In the genomic region with DNA sequence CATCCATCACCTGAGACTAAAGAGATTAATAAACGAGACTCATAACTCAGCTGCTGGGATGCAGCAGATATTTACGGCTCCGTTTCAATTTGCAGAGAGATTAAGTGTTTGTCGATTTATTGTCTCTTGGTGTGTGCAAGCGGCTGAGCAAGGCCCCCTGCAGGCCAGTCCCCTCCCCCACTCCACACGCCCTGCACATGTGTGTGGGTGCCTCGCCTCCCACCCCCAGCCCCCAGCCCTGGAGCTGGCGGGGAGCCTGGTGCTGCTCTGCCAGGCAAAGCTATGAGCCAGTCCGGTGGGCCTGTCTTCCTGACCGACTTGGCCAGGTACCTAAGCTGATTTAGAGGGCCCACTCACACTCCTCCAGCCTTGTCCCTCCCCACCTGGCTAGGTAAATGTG, we compare ENCODE assay signal across 21 cellular contexts.
DNase-seq lines count a peak whose midpoint lies in the region; ATAC-seq and TF ChIP-seq lines count a peak whose summit lies in the region.
"Had no signal": no experiment of that assay in that cellular context is flagged by ENCODE, and none has a peak within 500 bp of the region (broad histone marks: within the 10 kb centered on the region; RNA-seq: fewer than 3 reads in every experiment).

No MANE protein-coding gene starts in this region.

- BruUV-seq in PC-3 (replicated peaks; lab: Mats Ljungman, UMichigan): no TSS peak
- no TSS peak for BruUV-seq in MCF 10A (replicated peaks; lab: Mats Ljungman, UMichigan)

- H3K4me3 Mint-ChIP-seq in nephron: peak overlapping the region; percentile 3 to 76 (median 56)
- no peak overlapping the region for H3K4me3 Mint-ChIP-seq in MCF 10A (ENCODE audit: unreplicated experiment)
- H3K4me3 Mint-ChIP-seq: IgD-negative memory B cell had no signal

- H3K36me3 ChIP-seq in BE2C: peaks cover 7% of the 10 kb centered on the region; the same call in 1 of the 2 replicates
- H3K36me3 ChIP-seq in HEK293 (ENCODE audit: control insufficient read depth in 2 of 2, insufficient read depth in 1 of 2, low read length in 2 of 2): no peaks in the 10 kb centered on the region
- no peaks in the 10 kb centered on the region for H3K36me3 ChIP-seq in PC-3 (ENCODE audit: low read depth, low read length)

- POLR2A ChIA-PET in HEK293 (lab: Yijun Ruan, JAX) (no interaction called here), PC-3 (lab: Charles Lee; ENCODE audit: unreplicated experiment) (interaction anchor here (0.6 kb wide), 1 partner anchor 65 kb away, joined by 6 read pairs; no protein-coding TSS in a partner anchor), MCF 10A (lab: Yijun Ruan, JAX) (no interaction called here)

- no peak overlapping the region for H3K4me3 ChIP-seq in BE2C (ENCODE audit: low read depth, low read length)
- no peak overlapping the region for H3K4me3 ChIP-seq in HEK293 (ENCODE audit: low read depth, low read length)
- H3K4me3 ChIP-seq in PC-3 (ENCODE audit: low read length): no peak overlapping the region

- TF ChIP-seq CTCF in BE2C (IDR thresholded peaks at IDR 0.05; ENCODE audit: low read depth, low read length) (0 out of 2 replicates have a peak, but pooled peaks have one; percentile 3), HEK293 (tag by site-specific recombination; IDR thresholded peaks at IDR 0.05) (no peak), nephron (IDR thresholded peaks at IDR 0.05; ENCODE audit: unreplicated experiment in 3 of 3) (no peak), PC-3 (conservative IDR thresholded peaks at IDR 0.05; ENCODE audit: low read depth, low read length) (no peak), MCF 10A (IDR thresholded peaks at IDR 0.05; ENCODE audit: unreplicated experiment) (no peak)

- H2AFZ ChIP-seq in PC-3 (ENCODE audit: low read length): no peak overlapping the region

- H3K4me1 Mint-ChIP-seq in nephron (peaks cover 81% of the 10 kb centered on the region), MCF 10A (ENCODE audit: insufficient read depth, unreplicated experiment) (peaks cover 5% of the 10 kb centered on the region)

- no peaks in the 10 kb centered on the region for H3K79me2 ChIP-seq in PC-3 (ENCODE audit: low read length)

- no peaks in the 10 kb centered on the region for H3K36me3 Mint-ChIP-seq in nephron (ENCODE audit: low read depth)
- H3K36me3 Mint-ChIP-seq in MCF 10A (ENCODE audit: insufficient read depth, unreplicated experiment): no peaks in the 10 kb centered on the region
- H3K36me3 Mint-ChIP-seq: IgD-negative memory B cell had no signal

- H3F3A ChIP-seq in PC-3 (ENCODE audit: low read length, unreplicated experiment): no peaks in the 10 kb centered on the region

- no peak overlapping the region for H3K9ac ChIP-seq in PC-3 (ENCODE audit: low read length)

- H3K27ac ChIP-seq in HEK293 (ENCODE audit: extremely low read depth, low read depth, low read length) (no peak overlapping the region), PC-3 (ENCODE audit: low read length) (no peak overlapping the region)
- H3K27ac ChIP-seq: HL-60 had no signal

- no peak for ATAC-seq in PC-3
- ATAC-seq: HCT116 had no signal

- H3K4me2 ChIP-seq in PC-3 (ENCODE audit: low read length): no peak overlapping the region

- CTCF ChIA-PET in HEK293 (lab: Yijun Ruan, JAX) (interaction anchor here (0.6 to 2.4 kb wide), 16 partner anchors 8 to 332 kb away, joined by 3 to 26 read pairs (median 4); no protein-coding TSS in a partner anchor), PC-3 (lab: Charles Lee) (interaction anchor here (1.1 kb wide), 1 partner anchor 176 kb away, joined by 4 read pairs; no protein-coding TSS in a partner anchor), MCF 10A (lab: Yijun Ruan, JAX) (interaction anchor here (0.7 to 3.1 kb wide), 10 partner anchors 15 to 331 kb away, joined by 3 to 16 read pairs (median 5); no protein-coding TSS in a partner anchor)

- intact Hi-C loops in PC-3 (cut with micrococcal nuclease) (loop anchor here (10.0 kb wide), 1 partner anchor 330 kb away; no protein-coding TSS in a partner anchor), MCF 10A (cut with micrococcal nuclease) (no loop called here)

- H3K27me3 Mint-ChIP-seq in nephron (ENCODE audit: low read depth): peaks cover 34% of the 10 kb centered on the region
- peaks cover 86% of the 10 kb centered on the region for H3K27me3 Mint-ChIP-seq in MCF 10A (ENCODE audit: insufficient read depth, unreplicated experiment)

- DNase-seq in BE2C: peak; percentile 74
- peak; percentile 25 for DNase-seq in NCI-H345 treated with DMSO at 0.1 percent for 48 hours (lab: John Stamatoyannopoulos, UW; ENCODE audit: unreplicated experiment)
- no peak for DNase-seq in PC-3
- DNase-seq in MCF 10A (ENCODE audit: unreplicated experiment): no peak
- DNase-seq in cortex of kidney (lab: John Stamatoyannopoulos, UW): no peak
- DNase-seq: ACHN, AML-193, Caco-2, Kasumi-1, NCI-H1436, NCI-H2029 treated with DMSO at 0.1 percent for 48 hours, NCI-H226, OCI-M1, RPMI8226, SIG-M5, T-helper 2 cell had no signal

- no peaks in the 10 kb centered on the region for H3K9me3 Mint-ChIP-seq in nephron
- no peaks in the 10 kb centered on the region for H3K9me3 Mint-ChIP-seq in MCF 10A (ENCODE audit: unreplicated experiment)

- no peaks in the 10 kb centered on the region for H3K27me3 ChIP-seq in BE2C
- H3K27me3 ChIP-seq in PC-3 (ENCODE audit: low read length): peaks cover 25% of the 10 kb centered on the region

- H3K27ac Mint-ChIP-seq in nephron: peak overlapping the region; percentile 73 to 99 (median 75)
- no peak overlapping the region for H3K27ac Mint-ChIP-seq in MCF 10A (ENCODE audit: low read depth, unreplicated experiment)
- H3K27ac Mint-ChIP-seq: IgD-negative memory B cell had no signal

- H3K9me3 ChIP-seq in BE2C: no peaks in the 10 kb centered on the region
- no peaks in the 10 kb centered on the region for H3K9me3 ChIP-seq in HEK293 (ENCODE audit: control insufficient read depth, insufficient read depth, low read depth, low read length)
- no peaks in the 10 kb centered on the region for H3K9me3 ChIP-seq in PC-3 (ENCODE audit: low read length)
- H3K9me3 ChIP-seq: Caco-2 had no signal

- H4K20me1 ChIP-seq in PC-3 (ENCODE audit: low read length): no peaks in the 10 kb centered on the region

- peaks cover 77% of the 10 kb centered on the region for H3K4me1 ChIP-seq in BE2C
- no peaks in the 10 kb centered on the region; the same call in 1 of the 2 replicates for H3K4me1 ChIP-seq in HEK293 (ENCODE audit: control insufficient read depth, insufficient read depth, low read length)
- H3K4me1 ChIP-seq in PC-3 (ENCODE audit: insufficient read depth, low read length): no peaks in the 10 kb centered on the region
- H3K4me1 ChIP-seq: Caco-2 had no signal

- no peaks in the 10 kb centered on the region for H3K9me2 ChIP-seq in PC-3 (replicated peaks; ENCODE audit: low read length)

TF ChIP-seq in HEK293, 187 proteins besides CTCF, POLR2A, EP300 and RAD21:
- TF ChIP-seq, protein P1, sequence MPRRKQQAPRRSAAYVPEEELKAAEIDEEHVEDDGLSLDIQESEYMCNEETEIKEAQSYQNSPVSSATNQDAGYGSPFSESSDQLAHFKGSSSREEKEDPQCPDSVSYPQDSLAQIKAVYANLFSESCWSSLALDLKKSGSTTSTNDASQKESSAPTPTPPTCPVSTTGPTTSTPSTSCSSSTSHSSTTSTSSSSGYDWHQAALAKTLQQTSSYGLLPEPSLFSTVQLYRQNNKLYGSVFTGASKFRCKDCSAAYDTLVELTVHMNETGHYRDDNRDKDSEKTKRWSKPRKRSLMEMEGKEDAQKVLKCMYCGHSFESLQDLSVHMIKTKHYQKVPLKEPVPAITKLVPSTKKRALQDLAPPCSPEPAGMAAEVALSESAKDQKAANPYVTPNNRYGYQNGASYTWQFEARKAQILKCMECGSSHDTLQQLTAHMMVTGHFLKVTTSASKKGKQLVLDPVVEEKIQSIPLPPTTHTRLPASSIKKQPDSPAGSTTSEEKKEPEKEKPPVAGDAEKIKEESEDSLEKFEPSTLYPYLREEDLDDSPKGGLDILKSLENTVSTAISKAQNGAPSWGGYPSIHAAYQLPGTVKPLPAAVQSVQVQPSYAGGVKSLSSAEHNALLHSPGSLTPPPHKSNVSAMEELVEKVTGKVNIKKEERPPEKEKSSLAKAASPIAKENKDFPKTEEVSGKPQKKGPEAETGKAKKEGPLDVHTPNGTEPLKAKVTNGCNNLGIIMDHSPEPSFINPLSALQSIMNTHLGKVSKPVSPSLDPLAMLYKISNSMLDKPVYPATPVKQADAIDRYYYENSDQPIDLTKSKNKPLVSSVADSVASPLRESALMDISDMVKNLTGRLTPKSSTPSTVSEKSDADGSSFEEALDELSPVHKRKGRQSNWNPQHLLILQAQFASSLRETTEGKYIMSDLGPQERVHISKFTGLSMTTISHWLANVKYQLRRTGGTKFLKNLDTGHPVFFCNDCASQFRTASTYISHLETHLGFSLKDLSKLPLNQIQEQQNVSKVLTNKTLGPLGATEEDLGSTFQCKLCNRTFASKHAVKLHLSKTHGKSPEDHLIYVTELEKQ (tag by site-specific recombination; IDR thresholded peaks at IDR 0.05; ENCODE audit: borderline replicate concordance): no peak
- TF ChIP-seq ZIC2 (tag by site-specific recombination; IDR thresholded peaks at IDR 0.05) (0 out of 2 replicates have a peak, but pooled peaks have one; percentile 19), ZFHX2 (tag by site-specific recombination; conservative IDR thresholded peaks at IDR 0.05) (peak; percentile 94), EGR2 (tag by site-specific recombination; IDR thresholded peaks at IDR 0.05; ENCODE audit: low read depth) (peak; percentile 87)

Comparison
In these comparisons a context has a peak if more than half of its experiments do, and no peak if none do; other contexts are left out.
1. DNase-seq: peak in BE2C (single experiment) and NCI-H345 treated with DMSO at 0.1 percent for 48 hours (single experiment); none in PC-3 (single experiment), MCF 10A (single experiment) and cortex of kidney (single experiment).